22 cellular contexts compared by ENCODE assay signal in genomic region chr15:88509964-88510363, GRCh38.
"Had no signal": no experiment of that assay in that cellular context is flagged by ENCODE, and none has a peak within 500 bp of the region (broad histone marks: within the 10 kb centered on the region; RNA-seq: fewer than 3 reads in every experiment).

No MANE protein-coding gene starts in this region.

- H3K4me1 ChIP-seq: colonic mucosa, esophagus muscularis mucosa, gastrocnemius medialis, pancreas, psoas muscle, right atrium auricular region, tibial artery had no signal

- DNase-seq: activated CD4-positive, alpha-beta T cell treated with anti-CD3 and anti-CD28 coated beads for 4 hours; activated CD4-positive, alpha-beta T cell treated with anti-CD3 and anti-CD28 coated beads, Interleukin-2, amount 50 U/mL, for 48 hours; activated CD4-positive, CD25-positive, alpha-beta regulatory T cell; activated T-cell treated with anti-CD3 and anti-CD28 coated beads for 4 hours; amniotic stem cell; colonic mucosa; gastrocnemius medialis; islet precursor cell; left cardiac atrium; pancreas; psoas muscle; stimulated activated CD4-positive, alpha-beta T cell treated with anti-CD3 and anti-CD28 coated beads, Interleukin-4, amount 100 ng/mL, for 4 hours; T-helper 17 cell; tibial artery had no signal

- H3K4me3 ChIP-seq: colonic mucosa, esophagus muscularis mucosa, gastrocnemius medialis, heart left ventricle, pancreas, psoas muscle, right atrium auricular region, tibial artery had no signal

- FAIRE-seq: bronchial epithelial cell, pancreas had no signal

- H3K27me3 Mint-ChIP-seq: activated naive CD8-positive, alpha-beta T cell; memory B cell; stimulated activated naive CD8-positive, alpha-beta T cell treated with anti-CD3 and anti-CD28 coated beads, Interleukin-15, Interleukin-2, amounts not matched to agents 100 ng/mL and 50 ng/mL, for 24 hours; T-helper 17 cell had no signal

- H3K4me3 Mint-ChIP-seq: activated naive CD8-positive, alpha-beta T cell; memory B cell; nephron; stimulated activated naive CD8-positive, alpha-beta T cell treated with anti-CD3 and anti-CD28 coated beads, Interleukin-15, Interleukin-2, amounts not matched to agents 100 ng/mL and 50 ng/mL, for 24 hours; T-helper 17 cell had no signal

- H3K27ac Mint-ChIP-seq: activated naive CD8-positive, alpha-beta T cell; memory B cell; nephron; stimulated activated naive CD8-positive, alpha-beta T cell treated with anti-CD3 and anti-CD28 coated beads, Interleukin-15, Interleukin-2, amounts not matched to agents 100 ng/mL and 50 ng/mL, for 24 hours; T-helper 17 cell had no signal

- H3K27ac ChIP-seq: colonic mucosa, esophagus muscularis mucosa, gastrocnemius medialis, heart left ventricle, pancreas, psoas muscle, right atrium auricular region, tibial artery had no signal

- H3K4me1 Mint-ChIP-seq: memory B cell, T-helper 17 cell had no signal

- ATAC-seq: gastrocnemius medialis, heart left ventricle, left cardiac atrium, pancreas, psoas muscle, T-helper 17 cell had no signal

- H3K9me3 ChIP-seq: colonic mucosa, esophagus muscularis mucosa, gastrocnemius medialis, heart left ventricle, pancreas, psoas muscle, right atrium auricular region, tibial artery had no signal

- H3K9me3 Mint-ChIP-seq: memory B cell; nephron; stimulated activated naive CD8-positive, alpha-beta T cell treated with anti-CD3 and anti-CD28 coated beads, Interleukin-15, Interleukin-2, amounts not matched to agents 100 ng/mL and 50 ng/mL, for 24 hours had no signal

- H3K27me3 ChIP-seq: colonic mucosa, esophagus muscularis mucosa, gastrocnemius medialis, heart left ventricle, pancreas, right atrium auricular region, tibial artery had no signal
